Comparison of ENCODE assay signal across 28 cellular contexts in the genomic region with DNA sequence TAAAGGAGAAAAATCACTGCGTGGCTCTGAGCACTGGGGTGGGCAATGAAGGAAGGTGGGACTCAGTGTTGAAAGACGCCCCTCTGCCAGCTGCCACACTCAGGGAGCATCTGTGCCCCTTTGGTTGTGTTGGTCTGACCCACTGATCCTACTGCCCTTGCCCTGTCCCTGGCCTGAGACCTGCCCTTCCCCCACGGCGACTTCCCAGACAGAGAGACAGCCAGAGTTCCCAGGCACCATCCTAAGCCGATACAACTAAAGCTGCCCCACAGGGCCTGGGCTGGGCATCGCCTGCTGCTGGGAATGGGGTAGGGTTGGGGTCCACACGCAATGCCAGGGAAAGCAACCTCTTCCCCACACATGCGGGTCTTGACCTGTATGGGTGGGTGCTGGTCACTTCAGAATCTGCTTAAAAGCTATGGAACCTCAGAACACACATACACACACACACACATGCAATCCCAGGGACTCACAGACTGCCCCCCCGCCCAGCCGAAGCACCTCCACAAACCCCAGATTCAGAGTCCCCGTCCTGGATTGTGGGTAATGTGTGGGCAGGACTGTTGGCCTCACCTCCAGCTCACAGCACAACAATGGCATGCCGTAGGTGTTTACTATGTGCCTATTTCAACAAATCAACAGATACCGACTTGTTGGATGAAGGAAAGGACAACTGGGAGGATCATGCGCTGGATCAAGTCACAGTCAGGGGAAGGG. TPM values are rescaled to one million over a fixed set of nuclear protein-coding genes. Genes with fewer than 3 reads are reported as not detected.
DNase-seq lines count a peak whose midpoint lies in the region; ATAC-seq, FAIRE-seq and TF ChIP-seq lines count a peak whose summit lies in the region.
"Had no signal": no experiment of that assay in that cellular context is flagged by ENCODE, and none has a peak within 500 bp of the region (broad histone marks: within the 10 kb centered on the region; RNA-seq: fewer than 3 reads in every experiment).

No MANE protein-coding gene starts in this region.

- H4K20me1 ChIP-seq in HepG2 (ENCODE audit: insufficient read depth, low read length) (no peaks in the 10 kb centered on the region), K562 (replicated peaks; ENCODE audit: control insufficient read depth, insufficient read depth, low read length) (no peaks in the 10 kb centered on the region)

- TF ChIP-seq POLR2A in HepG2 (IDR thresholded peaks at IDR 0.05; ENCODE audit: insufficient read depth in 1 of 2, low read depth in 2 of 2, low read length in 2 of 2): no peak
- TF ChIP-seq POLR2A in right lobe of liver (IDR thresholded peaks at IDR 0.05): no peak
- no peak for TF ChIP-seq POLR2A in K562 (conservative IDR thresholded peaks at IDR 0.05)
- no peak for TF ChIP-seq POLR2A in prostate gland (IDR thresholded peaks at IDR 0.05)
- no peak for TF ChIP-seq POLR2A in gastrocnemius medialis (IDR thresholded peaks at IDR 0.05)

- DNase-seq in HepG2 (ENCODE audit: low spot score) (peak; percentile 39), right lobe of liver (no peak), K562 (ENCODE audit: extremely low read depth in 1 of 4, low spot score in 3 of 4) (no peak), mesendoderm (no peak), prostate gland (ENCODE audit: low spot score) (no peak), NCI-H2227 (lab: John Stamatoyannopoulos, UW; ENCODE audit: unreplicated experiment) (no peak), gastrocnemius medialis (no peak)
- no peak for DNase-seq in stimulated activated CD4-positive, alpha-beta T cell treated with anti-CD3 and anti-CD28 coated beads, Interleukin-2, amount 100 ng/mL, for 48 hours
- DNase-seq: AML-193, EL, GF-D8, Karpas-422, NCI-H1417, NCI-H1694 treated with DMSO at 0.1 percent for 48 hours, NCI-H2081 treated with DMSO at 0.1 percent for 48 hours, NCI-H2171 treated with DMSO at 0.1 percent for 48 hours, NCI-H446, NCI-H526, SHP77 treated with DMSO at 0.1 percent for 48 hours had no signal

- ATAC-seq in HepG2 (no peak; the same call in 1 of the 3 replicates), right lobe of liver (no peak), K562 (no peak), gastrocnemius medialis (no peak)

- H3K4me1 ChIP-seq in HepG2 (ENCODE audit: insufficient read depth, low read length): peaks cover 71% of the 10 kb centered on the region
- H3K4me1 ChIP-seq in right lobe of liver: no peaks in the 10 kb centered on the region
- H3K4me1 ChIP-seq in K562 (replicated peaks in 1 of 2; ENCODE audit: control insufficient read depth in 2 of 2, insufficient read depth in 2 of 2, low read length in 2 of 2): peaks cover 23 to 66% of the 10 kb centered on the region in 2 experiments
- H3K4me1 ChIP-seq in mesendoderm (ENCODE audit: control insufficient read depth, low read depth, low read length): peaks cover 2% of the 10 kb centered on the region
- H3K4me1 ChIP-seq in prostate gland (replicated peaks): no peaks in the 10 kb centered on the region
- no peaks in the 10 kb centered on the region for H3K4me1 ChIP-seq in gastrocnemius medialis
- H3K4me1 ChIP-seq: HAP-1 had no signal

- H3K79me2 ChIP-seq in HepG2 (ENCODE audit: insufficient read depth, low read length) (no peaks in the 10 kb centered on the region), K562 (ENCODE audit: control insufficient read depth, insufficient read depth, low read length) (no peaks in the 10 kb centered on the region), mesendoderm (ENCODE audit: control insufficient read depth, insufficient read depth, low read length) (no peaks in the 10 kb centered on the region)

- H3K27ac ChIP-seq in HepG2 (ENCODE audit: extremely low read length, insufficient read depth, low read length): no peak overlapping the region
- no peak overlapping the region for H3K27ac ChIP-seq in right lobe of liver
- no peak overlapping the region for H3K27ac ChIP-seq in K562 (ENCODE audit: extremely low read depth, low read depth, low read length)
- no peak overlapping the region for H3K27ac ChIP-seq in mesendoderm (ENCODE audit: low read depth, low read length)
- peak overlapping the region; percentile 75 to 85 for H3K27ac ChIP-seq in prostate gland
- no peak overlapping the region for H3K27ac ChIP-seq in gastrocnemius medialis
- H3K27ac ChIP-seq: RWPE1 had no signal

- H4K8ac ChIP-seq in mesendoderm (ENCODE audit: low read depth, low read length): no peak overlapping the region

- H3K4ac ChIP-seq in mesendoderm (ENCODE audit: low read depth, low read length): no peak overlapping the region

- H3K18ac ChIP-seq in mesendoderm (ENCODE audit: low read length): no peak overlapping the region

- no peak overlapping the region for H2BK120ac ChIP-seq in mesendoderm (ENCODE audit: low read depth, low read length)

- BruUV-seq in HepG2 (replicated peaks; lab: Mats Ljungman, UMichigan) (no TSS peak), K562 (replicated peaks; lab: Mats Ljungman, UMichigan) (no TSS peak)

- H3K4me2 ChIP-seq in HepG2 (ENCODE audit: low read depth, low read length) (peak overlapping the region; percentile 53), K562 (ENCODE audit: insufficient read depth, low read length) (no peak overlapping the region), mesendoderm (ENCODE audit: low read length) (no peak overlapping the region)
- H3K4me2 ChIP-seq: SK-N-SH had no signal

- CTCF ChIA-PET in HepG2 (lab: Yijun Ruan, JAX; ENCODE audit: low intra/inter-chr PET ratio, low total read pairs) (no interaction called here), K562 (lab: Yijun Ruan, JAX; ENCODE audit: low intra/inter-chr PET ratio) (no interaction called here)

- in situ Hi-C loops in HepG2 (cut with HindIII; ENCODE audit: extremely low pct_ligation_motif_present, low pct_unique_long_range_greater_than_20kb) (no loop called here), K562 (cut with MboI) (no loop called here), gastrocnemius medialis (cut with MboI; ENCODE audit: low sequenced_read_pairs in 4 of 4) (no loop called here)

- H3K23ac ChIP-seq in mesendoderm (ENCODE audit: low read length): peak overlapping the region; percentile 16

- H4K5ac ChIP-seq in mesendoderm (ENCODE audit: low read length): no peak overlapping the region

- FAIRE-seq in HepG2 (lab: Jason Lieb, UNC) (no peak), K562 (lab: Jason Lieb, UNC) (no peak)
- FAIRE-seq: GM19239, HTR-8/SVneo had no signal

- H2AK5ac ChIP-seq in mesendoderm (ENCODE audit: low read length): no peak overlapping the region

- H3K27me3 ChIP-seq in HepG2 (ENCODE audit: control insufficient read depth in 1 of 2, insufficient read depth in 2 of 2, low read length in 2 of 2) (peaks cover 6 to 34% of the 10 kb centered on the region in 2 experiments; a peak in 4 of 5 replicates), right lobe of liver (no peaks in the 10 kb centered on the region), K562 (ENCODE audit: control insufficient read depth in 2 of 2, insufficient read depth in 2 of 2, low read length in 2 of 2) (no peaks in the 10 kb centered on the region), mesendoderm (ENCODE audit: insufficient read depth, low read length, poor library complexity) (no peaks in the 10 kb centered on the region), prostate gland (replicated peaks; ENCODE audit: insufficient read depth) (no peaks in the 10 kb centered on the region), gastrocnemius medialis (peaks cover 0 to 29% (median 11%) of the 10 kb centered on the region in 3 donors)

- H2AFZ ChIP-seq in HepG2 (ENCODE audit: low read length): no peak overlapping the region
- H2AFZ ChIP-seq in K562 (ENCODE audit: low read depth, low read length): 0 out of 2 replicates have a peak overlapping the region, but pooled peaks have one; percentile 3

- no peak overlapping the region; a peak in 1 of 6 replicates for H3K4me3 ChIP-seq in HepG2 (replicated peaks in 1 of 3; ENCODE audit: insufficient read depth in 1 of 3, low read depth in 2 of 3, low read length in 3 of 3)
- no peak overlapping the region for H3K4me3 ChIP-seq in right lobe of liver
- H3K4me3 ChIP-seq in K562: no peak overlapping the region
- H3K4me3 ChIP-seq in mesendoderm (ENCODE audit: low read length): no peak overlapping the region
- no peak overlapping the region for H3K4me3 ChIP-seq in prostate gland
- no peak overlapping the region for H3K4me3 ChIP-seq in gastrocnemius medialis
- H3K4me3 ChIP-seq: HAP-1 had no signal

- no peaks in the 10 kb centered on the region for H3K9me1 ChIP-seq in K562 (ENCODE audit: control insufficient read depth, insufficient read depth, low read length)

- no peak for TF ChIP-seq EP300 in HepG2 (IDR thresholded peaks at IDR 0.05; ENCODE audit: low read depth in 2 of 2, low read length in 2 of 2)
- TF ChIP-seq EP300 in HepG2 (CRISPR knock-in tag; IDR thresholded peaks at IDR 0.05; ENCODE audit: borderline replicate concordance): no peak
- no peak for TF ChIP-seq EP300 in K562 (IDR thresholded peaks at IDR 0.05; ENCODE audit: low read length)

- intact Hi-C loops in HepG2 (cut with micrococcal nuclease; ENCODE audit: unreplicated experiment): no loop called here
- intact Hi-C loops in right lobe of liver (cut with DNase I): no loop called here
- intact Hi-C loops in K562 (cut with micrococcal nuclease): no loop called here
- intact Hi-C loops in prostate gland (cut with DNase I): no loop called here
- intact Hi-C loops in gastrocnemius medialis (cut with DNase I; ENCODE audit: low total_unique reads): no loop called here

- TF ChIP-seq CTCF in HepG2 (CRISPR knock-in tag; IDR thresholded peaks at IDR 0.05) (no peak), right lobe of liver (IDR thresholded peaks at IDR 0.05) (no peak), K562 (IDR thresholded peaks at IDR 0.05 in 2 of 3, conservative IDR thresholded peaks at IDR 0.05 in 1 of 3; ENCODE audit: insufficient read depth in 2 of 3, low read depth in 1 of 3, low read length in 3 of 3) (no peak), prostate gland (IDR thresholded peaks at IDR 0.05) (no peak), gastrocnemius medialis (IDR thresholded peaks at IDR 0.05 in 4 of 5, conservative IDR thresholded peaks at IDR 0.05 in 1 of 5) (no peak)

- H2BK15ac ChIP-seq in mesendoderm (replicated peaks; ENCODE audit: low read depth): no peak overlapping the region

- no peaks in the 10 kb centered on the region for H3K79me1 ChIP-seq in mesendoderm (ENCODE audit: low read length)

- no peak overlapping the region for H3K9ac ChIP-seq in HepG2 (ENCODE audit: insufficient read depth, low read depth, low read length)
- peak overlapping the region in 1 of 2 experiments; percentile 75; a peak in 2 of 4 replicates for H3K9ac ChIP-seq in K562 (ENCODE audit: insufficient read depth in 1 of 2, low read depth in 2 of 2, low read length in 2 of 2)
- H3K9ac ChIP-seq in mesendoderm (ENCODE audit: low read length): no peak overlapping the region
- H3K9ac ChIP-seq: SK-N-SH had no signal

- H2BK5ac ChIP-seq in mesendoderm (ENCODE audit: low read length): no peak overlapping the region

- H3K36me3 ChIP-seq in HepG2 (replicated peaks in 1 of 2; ENCODE audit: control insufficient read depth in 1 of 2, insufficient read depth in 2 of 2, low read length in 2 of 2) (no peaks in the 10 kb centered on the region), right lobe of liver (no peaks in the 10 kb centered on the region), K562 (ENCODE audit: control insufficient read depth, insufficient read depth, low read length) (no peaks in the 10 kb centered on the region), mesendoderm (ENCODE audit: control insufficient read depth, insufficient read depth, low read length) (no peaks in the 10 kb centered on the region), prostate gland (no peaks in the 10 kb centered on the region), gastrocnemius medialis (no peaks in the 10 kb centered on the region)
- H3K36me3 ChIP-seq: HAP-1 had no signal

- WGBS in HepG2 (ENCODE audit: low lambda C conversion rate): 30% methylated on average over 11 of the region's 14 CpGs
- WGBS in right lobe of liver (ENCODE audit: insufficient coverage, low coverage, low lambda C conversion rate, missing lambda C conversion rate): 38% methylated on average over 3 of the region's 14 CpGs
- 78% methylated on average over 14 of the region's 14 CpGs for WGBS in K562 (ENCODE audit: insufficient coverage, low coverage, missing lambda C conversion rate)
- WGBS in mesendoderm (ENCODE audit: extremely low coverage, insufficient coverage, low lambda C conversion rate): no CpG with 5 or more reads among the region's 14 CpGs
- WGBS in prostate gland: 79% methylated on average over 14 of the region's 14 CpGs

- TF ChIP-seq RAD21 in HepG2 (CRISPR knock-in tag; IDR thresholded peaks at IDR 0.05) (no peak), K562 (CRISPR knock-in tag; conservative IDR thresholded peaks at IDR 0.05 in 1 of 2, IDR thresholded peaks at IDR 0.05 in 1 of 2) (no peak)

- H3K9me3 ChIP-seq in HepG2 (ENCODE audit: low read length) (no peaks in the 10 kb centered on the region), right lobe of liver (no peaks in the 10 kb centered on the region), K562 (replicated peaks; ENCODE audit: control insufficient read depth, insufficient read depth, low read depth, low read length) (no peaks in the 10 kb centered on the region), prostate gland (no peaks in the 10 kb centered on the region), gastrocnemius medialis (no peaks in the 10 kb centered on the region)
- H3K9me3 ChIP-seq: HAP-1, SK-N-SH had no signal

- H3K56ac ChIP-seq in mesendoderm (ENCODE audit: low read length): no peak overlapping the region

- POLR2A ChIA-PET in HepG2 (lab: Yijun Ruan, JAX) (interaction anchor here (0.7 kb wide), 1 partner anchor 232 kb away, joined by 3 read pairs; no protein-coding TSS in a partner anchor), K562 (lab: Yijun Ruan, JAX) (interaction anchor here (0.7 kb wide), 1 partner anchor 9 kb away, joined by 4 read pairs; no protein-coding TSS in a partner anchor)

RNA-seq across cellular contexts. Expression of gene SPDEF, which starts 10.9 kb away (rescaled TPM):
- total RNA-seq in HepG2 (2016; rRNA removed; fragmentation: Illumina TruSeq; extraction: Trizol) (not detected in 2 replicates), right lobe of liver (not detected), K562 (2014; rRNA removed) (0.08 TPM in 1 of 2 replicates, not detected in the other), K562 (2014; rRNA removed; fragmentation: Illumina TruSeq; extraction: Trizol) (not detected in 2 replicates), K562 (2015; rRNA removed; fragmentation: Illumina TruSeq; extraction: Trizol) (0.11 and 0.15 TPM in 2 replicates), K562 (2021) (0.11 and 0.16 TPM in 2 replicates), prostate gland (100 to 1,000 TPM; 165 to 738 TPM), gastrocnemius medialis (under 1 TPM in 2 of 4 donors, not detected in 2; 0.16 to 0.20 TPM)
- not detected in 2 replicates for total RNA-seq in HepG2 (2016; cell fraction: cytosol; rRNA removed; fragmentation: Illumina TruSeq; extraction: Trizol; ENCODE audit: low read depth)
- total RNA-seq in HepG2 (2016; cell fraction: insoluble cytoplasmic fraction; rRNA removed; fragmentation: Illumina TruSeq; extraction: Trizol): not detected in 2 replicates
- not detected in 2 replicates for total RNA-seq in HepG2 (2016; cell fraction: membrane; rRNA removed; fragmentation: Illumina TruSeq; extraction: Trizol)
- total RNA-seq in HepG2 (2016; cell fraction: nucleus; rRNA removed; fragmentation: Illumina TruSeq; extraction: Trizol): not detected in 2 replicates
- polyA plus RNA-seq in HepG2 (2011; rRNA removed) (0.03 TPM in 1 of 2 replicates, not detected in the other), K562 (2011; rRNA removed) (0.04 and 0.08 TPM in 2 replicates), K562 (2014; fragmentation: Illumina TruSeq; extraction: Trizol) (0.10 TPM in 1 of 2 replicates, not detected in the other), K562 (2014; fragmentation: Nextera tagmentation; extraction: Ambion mirVana) (not detected), K562 (2014; rRNA removed) (0.08 and 0.12 TPM in 2 replicates)
- polyA plus RNA-seq in HepG2 (2011; cell fraction: cytosol; rRNA removed): not detected in 2 replicates
- polyA plus RNA-seq in HepG2 (2011; cell fraction: nucleus; rRNA removed): 0.07 and 0.08 TPM in 2 replicates
- not detected in 2 replicates for polyA plus RNA-seq in HepG2 (2012)
- not detected in 2 replicates for polyA plus RNA-seq in HepG2 (2016; cell fraction: cytosol; fragmentation: Illumina TruSeq; extraction: Trizol; ENCODE audit: low read depth)
- polyA plus RNA-seq in HepG2 (2016; cell fraction: insoluble cytoplasmic fraction; fragmentation: Illumina TruSeq; extraction: Trizol; ENCODE audit: low read depth): not detected in 2 replicates
- polyA plus RNA-seq in HepG2 (2016; cell fraction: membrane; fragmentation: Illumina TruSeq; extraction: Trizol; ENCODE audit: low read depth): not detected in 2 replicates
- polyA plus RNA-seq in HepG2 (2016; cell fraction: nucleus; fragmentation: Illumina TruSeq; extraction: Trizol; ENCODE audit: insufficient read depth, low read depth): not detected in 2 replicates
- polyA minus RNA-seq in HepG2 (2011; rRNA and poly(A)+ RNA removed; ENCODE audit: low replicate concordance): not detected in 2 replicates
- polyA minus RNA-seq in HepG2 (2011; cell fraction: cytosol; rRNA and poly(A)+ RNA removed): not detected in 2 replicates
- polyA minus RNA-seq in HepG2 (2011; cell fraction: nucleus; rRNA and poly(A)+ RNA removed): not detected in 2 replicates
- not detected in 2 replicates for total RNA-seq in K562 (2011; cell fraction: chromatin; rRNA removed; ENCODE audit: low replicate concordance)
- 0.13 TPM in 1 of 2 replicates, not detected in the other for total RNA-seq in K562 (2011; cell fraction: nucleolus; rRNA removed)
- total RNA-seq in K562 (2011; cell fraction: nucleoplasm; rRNA removed): 0.29 TPM in 1 of 2 replicates, not detected in the other
- 0.13 and 0.16 TPM in 2 replicates for polyA plus RNA-seq in K562 (2011; cell fraction: cytosol; rRNA removed)
- 0.23 and 0.35 TPM in 2 replicates for polyA plus RNA-seq in K562 (2011; cell fraction: nucleus; rRNA removed)
- 0.05 TPM in 1 of 2 replicates, not detected in the other for polyA plus RNA-seq in K562 (2012)
- polyA minus RNA-seq in K562 (2011; rRNA and poly(A)+ RNA removed): not detected in 2 replicates
- not detected in 2 replicates for polyA minus RNA-seq in K562 (2011; cell fraction: cytosol; rRNA and poly(A)+ RNA removed)
- not detected in 2 replicates for polyA minus RNA-seq in K562 (2011; cell fraction: nucleus; rRNA and poly(A)+ RNA removed)
- 0.08 TPM for polyA plus RNA-seq in mesendoderm (2013, experiment 1 of 2)
- polyA plus RNA-seq in mesendoderm (2013, experiment 2 of 2): 0.08 TPM
- total RNA-seq: A172, M059J had no signal
- polyA plus RNA-seq: CD14-positive monocyte, IgD-negative memory B cell had no signal

Comparison
In these comparisons a context has a peak if more than half of its experiments do, and no peak if none do; other contexts are left out.
1. H3K27ac ChIP-seq: peak in prostate gland (2 of 2); none in HepG2 (single experiment), right lobe of liver (0 of 3), K562 (single experiment), mesendoderm (single experiment) and gastrocnemius medialis (0 of 4).
2. RNA of gene SPDEF, which starts 10.9 kb away (total RNA-seq): 165 to 738 TPM in prostate gland; 0.16 to 0.20 TPM in gastrocnemius medialis, 0.08 to 0.29 TPM in K562, not detected in HepG2 and not detected in right lobe of liver; every median in the first group is over 100 times any median in the second.
3. Of the 241 proteins assayed by ChIP-seq in both HepG2 and K562: peak only in HepG2: FOXA3, FOXP1, FOXP4, GABPB1, ZKSCAN8 and ZNF407; only in K562: MAX; in both: none; in neither: 232; mixed calls (peak in some experiments, not most) for 2.